Comparison of ENCODE assay signal across 22 cellular contexts in genomic region chr10:130193033-130193432, GRCh38. TPM values are rescaled to one million over a fixed set of nuclear protein-coding genes. Genes with fewer than 3 reads are reported as not detected.
DNase-seq lines count a peak whose midpoint lies in the region; ATAC-seq, FAIRE-seq and TF ChIP-seq lines count a peak whose summit lies in the region.
"Had no signal": no experiment of that assay in that cellular context is flagged by ENCODE, and none has a peak within 500 bp of the region (broad histone marks: within the 10 kb centered on the region; RNA-seq: fewer than 3 reads in every experiment).

No MANE protein-coding gene starts in this region.

- no peak overlapping the region for H2AK5ac ChIP-seq in H1 (ENCODE audit: low read depth, low read length)
- H2AK5ac ChIP-seq in neuronal stem cell (ENCODE audit: low read depth, low read length), result no peak overlapping the region

- no peak overlapping the region for H3K18ac ChIP-seq in H1 (ENCODE audit: extremely low read depth, low read length)
- no peak overlapping the region for H3K18ac ChIP-seq in neuronal stem cell (ENCODE audit: low read length)

- TF ChIP-seq RAD21 in HepG2 (CRISPR knock-in tag; IDR thresholded peaks at IDR 0.05) (no peak), H1 (IDR thresholded peaks at IDR 0.05 in 1 of 2, conservative IDR thresholded peaks at IDR 0.05 in 1 of 2; ENCODE audit: low read depth in 2 of 2, low read length in 2 of 2) (no peak)

- H3K14ac ChIP-seq in H1 (ENCODE audit: insufficient read length) (no peak overlapping the region), neuronal stem cell (ENCODE audit: low read length) (no peak overlapping the region)

- no peak overlapping the region for H2BK12ac ChIP-seq in H1 (ENCODE audit: low read depth, low read length)
- peak overlapping the region; percentile 7 for H2BK12ac ChIP-seq in neuronal stem cell (ENCODE audit: low read length)

- no peak for DNase-seq in HepG2 (ENCODE audit: low spot score)
- no peak for DNase-seq in right lobe of liver
- no peak for DNase-seq in H1 (ENCODE audit: low read depth in 1 of 2, low spot score in 2 of 2)
- no peak for DNase-seq in neuronal stem cell (ENCODE audit: low spot score)
- no peak for DNase-seq in stimulated activated CD4-positive, alpha-beta T cell treated with anti-CD3 and anti-CD28 coated beads, Interleukin-4, amount 100 ng/mL, for 4 hours
- DNase-seq in SKM-1 (lab: John Stamatoyannopoulos, UW; ENCODE audit: unreplicated experiment), result no peak
- no peak for DNase-seq in COLO668 (lab: John Stamatoyannopoulos, UW; ENCODE audit: unreplicated experiment)
- DNase-seq: CD4-positive, CD25-positive, alpha-beta regulatory T cell; CD8-positive, alpha-beta T cell; DMS53; DMS79 treated with DMSO at 0.1 percent for 48 hours; GF-D8; GM23248; HFFc6 had no signal

- intact Hi-C loops in HepG2 (cut with micrococcal nuclease; ENCODE audit: unreplicated experiment), result no loop called here
- intact Hi-C loops in right lobe of liver (cut with DNase I), result no loop called here

- no peak for ATAC-seq in HepG2
- ATAC-seq in right lobe of liver, result no peak
- no peak for ATAC-seq in stimulated activated memory B cell treated with anti-CD40 and anti-IgM and Interleukin-4, amounts not matched to agents 10 μg/mL and 1 μg/mL and 100 μg/mL, for 72 hours
- ATAC-seq: CD8-positive, alpha-beta T cell had no signal

- no peak overlapping the region for H3K27ac Mint-ChIP-seq in stimulated activated memory B cell treated with anti-CD40 and anti-IgM and Interleukin-4, amounts not matched to agents 10 μg/mL and 1 μg/mL and 100 μg/mL, for 72 hours
- H3K27ac Mint-ChIP-seq: B cell; CD4-positive, CD25-positive, alpha-beta regulatory T cell; CD8-positive, alpha-beta T cell; HFFc6 had no signal

- in situ Hi-C loops in HepG2 (cut with HindIII; ENCODE audit: extremely low pct_ligation_motif_present, low pct_unique_long_range_greater_than_20kb), result loop anchor here (25.0 kb wide), 1 partner anchor 1694 kb away; no protein-coding TSS in a partner anchor

- no peaks in the 10 kb centered on the region for H3K36me3 ChIP-seq in HepG2 (replicated peaks in 1 of 2; ENCODE audit: control insufficient read depth in 1 of 2, insufficient read depth in 2 of 2, low read length in 2 of 2)
- no peaks in the 10 kb centered on the region for H3K36me3 ChIP-seq in right lobe of liver
- no peaks in the 10 kb centered on the region; a peak in 1 of 8 replicates for H3K36me3 ChIP-seq in H1 (ENCODE audit: control insufficient read depth in 2 of 4, insufficient read depth in 4 of 4, low read length in 3 of 4)
- H3K36me3 ChIP-seq in neuronal stem cell (replicated peaks in 1 of 2; ENCODE audit: control insufficient read depth in 2 of 2, insufficient read depth in 2 of 2, low read length in 2 of 2), result peaks cover 3 to 9% of the 10 kb centered on the region in 2 donors
- H3K36me3 ChIP-seq: HAP-1 had no signal

- TF ChIP-seq CTCF in HepG2 (CRISPR knock-in tag; IDR thresholded peaks at IDR 0.05) (no peak), right lobe of liver (IDR thresholded peaks at IDR 0.05) (no peak), H1 (IDR thresholded peaks at IDR 0.05; ENCODE audit: control extremely low read depth in 1 of 3, insufficient read depth in 1 of 3, low read depth in 1 of 3, low read length in 3 of 3) (no peak)

- no peaks in the 10 kb centered on the region for H3K4me1 ChIP-seq in HepG2 (ENCODE audit: insufficient read depth, low read length)
- peaks cover 0 to 5% (median 0%) of the 10 kb centered on the region in 4 donors for H3K4me1 ChIP-seq in right lobe of liver
- peaks cover 0 to 4% (median 3%) of the 10 kb centered on the region in 4 experiments; a peak in 2 of 7 replicates for H3K4me1 ChIP-seq in H1 (replicated peaks in 1 of 4; ENCODE audit: control insufficient read depth in 3 of 4, insufficient read depth in 4 of 4, low read length in 3 of 4)
- peaks cover 0 to 12% of the 10 kb centered on the region in 2 donors for H3K4me1 ChIP-seq in neuronal stem cell (ENCODE audit: control insufficient read depth in 2 of 2, insufficient read depth in 1 of 2, low read depth in 1 of 2, low read length in 2 of 2)

- H3K23me2 ChIP-seq in H1 (ENCODE audit: low read depth, low read length), result peaks cover 5% of the 10 kb centered on the region; the same call in 1 of the 2 replicates

- no peaks in the 10 kb centered on the region for H3K79me1 ChIP-seq in H1 (ENCODE audit: low read depth, low read length)
- no peaks in the 10 kb centered on the region for H3K79me1 ChIP-seq in neuronal stem cell (ENCODE audit: low read depth, low read length)

- H3K23ac ChIP-seq in H1 (ENCODE audit: insufficient read length) (no peak overlapping the region), neuronal stem cell (ENCODE audit: low read depth, low read length, poor library complexity) (no peak overlapping the region)

- H2BK20ac ChIP-seq in H1 (ENCODE audit: low read length), result no peak overlapping the region

- no peak overlapping the region for H4K91ac ChIP-seq in H1 (replicated peaks; ENCODE audit: insufficient read length, low read length)
- H4K91ac ChIP-seq in neuronal stem cell (ENCODE audit: low read depth, low read length, poor library complexity), result no peak overlapping the region

- H3K27me3 Mint-ChIP-seq in stimulated activated memory B cell treated with anti-CD40 and anti-IgM and Interleukin-4, amounts not matched to agents 10 μg/mL and 1 μg/mL and 100 μg/mL, for 72 hours, result peaks cover 31% of the 10 kb centered on the region
- H3K27me3 Mint-ChIP-seq: CD4-positive, CD25-positive, alpha-beta regulatory T cell had no signal

- TF ChIP-seq POLR2A in HepG2 (IDR thresholded peaks at IDR 0.05; ENCODE audit: insufficient read depth in 1 of 2, low read depth in 2 of 2, low read length in 2 of 2) (no peak), right lobe of liver (IDR thresholded peaks at IDR 0.05) (no peak), H1 (IDR thresholded peaks at IDR 0.05; ENCODE audit: control extremely low read depth in 1 of 2, low read depth in 2 of 2, low read length in 2 of 2) (no peak)

- FAIRE-seq in HepG2 (lab: Jason Lieb, UNC) (no peak), H1 (lab: Jason Lieb, UNC) (no peak)
- FAIRE-seq: A204.1, GM12891 had no signal

- POLR2A ChIA-PET in HepG2 (lab: Yijun Ruan, JAX) (no interaction called here), H1 (lab: Charles Lee; ENCODE audit: partially characterized antibody) (no interaction called here)

- no peaks in the 10 kb centered on the region for H3K79me2 ChIP-seq in HepG2 (ENCODE audit: insufficient read depth, low read length)
- no peaks in the 10 kb centered on the region for H3K79me2 ChIP-seq in H1 (ENCODE audit: control insufficient read depth in 1 of 2, insufficient read depth in 2 of 2, low read length in 2 of 2)

- H2BK120ac ChIP-seq in H1 (replicated peaks; ENCODE audit: low read depth, low read length), result no peak overlapping the region
- no peak overlapping the region for H2BK120ac ChIP-seq in neuronal stem cell (ENCODE audit: low read depth, low read length)

- H3K36me3 Mint-ChIP-seq in stimulated activated memory B cell treated with anti-CD40 and anti-IgM and Interleukin-4, amounts not matched to agents 10 μg/mL and 1 μg/mL and 100 μg/mL, for 72 hours, result peaks cover 32% of the 10 kb centered on the region
- H3K36me3 Mint-ChIP-seq: CD4-positive, CD25-positive, alpha-beta regulatory T cell had no signal

- no peak overlapping the region for H3K56ac ChIP-seq in H1 (replicated peaks; ENCODE audit: insufficient read length, low read depth, low read length)

- H3K4me2 ChIP-seq in HepG2 (ENCODE audit: low read depth, low read length), result no peak overlapping the region
- H3K4me2 ChIP-seq in H1 (ENCODE audit: insufficient read depth in 1 of 2, low read depth in 2 of 2, low read length in 2 of 2), result no peak overlapping the region
- H3K4me2 ChIP-seq in neuronal stem cell (ENCODE audit: insufficient read depth, low read length, poor library complexity, severe bottlenecking), result no peak overlapping the region
- H3K4me2 ChIP-seq: BLaER1 had no signal

- H3K9me3 Mint-ChIP-seq in stimulated activated memory B cell treated with anti-CD40 and anti-IgM and Interleukin-4, amounts not matched to agents 10 μg/mL and 1 μg/mL and 100 μg/mL, for 72 hours, result no peaks in the 10 kb centered on the region
- H3K9me3 Mint-ChIP-seq: CD8-positive, alpha-beta T cell; HFFc6 had no signal

- no peak overlapping the region for H3K4me3 ChIP-seq in HepG2 (replicated peaks in 1 of 3; ENCODE audit: insufficient read depth in 1 of 3, low read depth in 2 of 3, low read length in 3 of 3)
- H3K4me3 ChIP-seq in right lobe of liver, result no peak overlapping the region
- H3K4me3 ChIP-seq in H1 (ENCODE audit: extremely low read depth in 1 of 4, insufficient read depth in 2 of 4, low read depth in 3 of 4, low read length in 4 of 4), result no peak overlapping the region
- peak overlapping the region in 1 of 2 donors; percentile 14 for H3K4me3 ChIP-seq in neuronal stem cell (ENCODE audit: low read length in 2 of 2)
- H3K4me3 ChIP-seq: BLaER1, GM23248, HAP-1 had no signal

- H3K9me3 ChIP-seq in HepG2 (ENCODE audit: low read length), result no peaks in the 10 kb centered on the region
- H3K9me3 ChIP-seq in right lobe of liver, result no peaks in the 10 kb centered on the region
- H3K9me3 ChIP-seq in H1 (ENCODE audit: insufficient read depth in 2 of 2, low read depth in 1 of 2, low read length in 1 of 2), result peaks cover 0 to 9% of the 10 kb centered on the region in 2 experiments; a peak in 1 of 4 replicates
- peaks cover 0 to 2% of the 10 kb centered on the region in 2 donors for H3K9me3 ChIP-seq in neuronal stem cell (replicated peaks in 1 of 2; ENCODE audit: control insufficient read depth in 2 of 2, insufficient read depth in 1 of 2, low read depth in 1 of 2, low read length in 2 of 2)
- H3K9me3 ChIP-seq: BLaER1, HAP-1 had no signal

- H4K8ac ChIP-seq in H1 (ENCODE audit: extremely low read depth, insufficient read depth, low read length) (no peak overlapping the region), neuronal stem cell (ENCODE audit: low read depth, low read length) (no peak overlapping the region)

- H2AFZ ChIP-seq in HepG2 (ENCODE audit: low read length) (no peak overlapping the region), H1 (ENCODE audit: low read length) (no peak overlapping the region), neuronal stem cell (ENCODE audit: low read length) (no peak overlapping the region)
- H2AFZ ChIP-seq: GM23248 had no signal

- no peak overlapping the region for H2BK15ac ChIP-seq in H1 (ENCODE audit: low read length)
- H2BK15ac ChIP-seq in neuronal stem cell (ENCODE audit: low read length), result no peak overlapping the region

- TF ChIP-seq EP300 in HepG2 (IDR thresholded peaks at IDR 0.05; ENCODE audit: low read depth in 2 of 2, low read length in 2 of 2) (no peak), HepG2 (CRISPR knock-in tag; IDR thresholded peaks at IDR 0.05; ENCODE audit: borderline replicate concordance) (no peak), H1 (IDR thresholded peaks at IDR 0.05; ENCODE audit: borderline replicate concordance in 1 of 2, low read depth in 2 of 2, low read length in 2 of 2) (no peak)

- no TSS peak for BruUV-seq in HepG2 (replicated peaks; lab: Mats Ljungman, UMichigan)

- H3K4me3 Mint-ChIP-seq in stimulated activated memory B cell treated with anti-CD40 and anti-IgM and Interleukin-4, amounts not matched to agents 10 μg/mL and 1 μg/mL and 100 μg/mL, for 72 hours, result no peak overlapping the region
- H3K4me3 Mint-ChIP-seq: B cell; CD4-positive, CD25-positive, alpha-beta regulatory T cell; CD8-positive, alpha-beta T cell; HFFc6 had no signal

- H3K9ac ChIP-seq in HepG2 (ENCODE audit: insufficient read depth, low read depth, low read length) (no peak overlapping the region), H1 (replicated peaks in 1 of 4; ENCODE audit: extremely low read depth in 1 of 4, low read depth in 3 of 4, low read length in 3 of 4) (no peak overlapping the region), neuronal stem cell (ENCODE audit: low read depth, low read length, poor library complexity) (no peak overlapping the region)
- H3K9ac ChIP-seq: BLaER1, GM23248 had no signal

- H2BK5ac ChIP-seq in H1 (ENCODE audit: low read depth, low read length) (no peak overlapping the region), neuronal stem cell (ENCODE audit: low read length) (no peak overlapping the region)

- H3K4ac ChIP-seq in H1 (replicated peaks; ENCODE audit: insufficient read length, low read depth, low read length), result peak overlapping the region; percentile 21
- H3K4ac ChIP-seq in neuronal stem cell (ENCODE audit: low read length), result no peak overlapping the region

- no peak overlapping the region for H4K5ac ChIP-seq in H1 (ENCODE audit: insufficient read length, low read depth, low read length)

- peaks cover 13% of the 10 kb centered on the region for H3K4me1 Mint-ChIP-seq in stimulated activated memory B cell treated with anti-CD40 and anti-IgM and Interleukin-4, amounts not matched to agents 10 μg/mL and 1 μg/mL and 100 μg/mL, for 72 hours

- H4K20me1 ChIP-seq in HepG2 (ENCODE audit: insufficient read depth, low read length) (no peaks in the 10 kb centered on the region), H1 (replicated peaks in 1 of 2; ENCODE audit: control insufficient read depth in 1 of 2, insufficient read depth in 2 of 2, low read length in 2 of 2) (peaks cover 0 to 4% of the 10 kb centered on the region in 2 experiments)
- H4K20me1 ChIP-seq: BLaER1 had no signal

- CTCF ChIA-PET in HepG2 (lab: Yijun Ruan, JAX; ENCODE audit: low intra/inter-chr PET ratio, low total read pairs) (no interaction called here), H1 (lab: Charles Lee; ENCODE audit: partially characterized antibody) (no interaction called here)

- no peak overlapping the region for H3K27ac ChIP-seq in HepG2 (ENCODE audit: extremely low read length, insufficient read depth, low read length)
- H3K27ac ChIP-seq in right lobe of liver, result no peak overlapping the region
- H3K27ac ChIP-seq in H1 (ENCODE audit: low read depth, low read length), result no peak overlapping the region
- H3K27ac ChIP-seq in neuronal stem cell (replicated peaks; ENCODE audit: low read length), result no peak overlapping the region
- H3K27ac ChIP-seq: 22Rv1, BLaER1, C4-2B, GM23248 had no signal

- H3K27me3 ChIP-seq in HepG2 (ENCODE audit: control insufficient read depth in 1 of 2, insufficient read depth in 2 of 2, low read length in 2 of 2) (no peaks in the 10 kb centered on the region), right lobe of liver (no peaks in the 10 kb centered on the region), H1 (replicated peaks in 1 of 4; ENCODE audit: control insufficient read depth in 3 of 4, extremely low read depth in 1 of 4, insufficient read depth in 3 of 4, low read length in 3 of 4) (no peaks in the 10 kb centered on the region), neuronal stem cell (ENCODE audit: control insufficient read depth in 3 of 3, insufficient read depth in 3 of 3, low read depth in 1 of 3, low read length in 3 of 3) (no peaks in the 10 kb centered on the region)
- H3K27me3 ChIP-seq: BLaER1 had no signal

- WGBS in HepG2 (ENCODE audit: low lambda C conversion rate), result 92% methylated on average over 2 of the region's 5 CpGs
- WGBS in right lobe of liver (ENCODE audit: insufficient coverage, low coverage, low lambda C conversion rate, missing lambda C conversion rate), result 89% methylated on average over 2 of the region's 5 CpGs
- WGBS in H1 (ENCODE audit: extremely low coverage in 1 of 2, insufficient coverage in 1 of 2, insufficient read length in 1 of 2, insufficient replicate concordance in 2 of 2, low coverage in 1 of 2, low lambda C conversion rate in 2 of 2, missing lambda C conversion rate in 1 of 2), 2 experiments, result 89% methylated on average over 5 of the region's 5 CpGs; no CpG with 5 or more reads in 1 of the 2 experiments
- no CpG with 5 or more reads among the region's 5 CpGs for WGBS in neuronal stem cell (ENCODE audit: extremely low coverage in 2 of 2, insufficient read length in 2 of 2, insufficient replicate concordance in 1 of 2), 2 donors

RNA-seq across cellular contexts. Expression of gene GLRX3, which starts 56.8 kb away (rescaled TPM):
- 135 and 185 TPM in 2 replicates for total RNA-seq in HepG2 (2016; rRNA removed; fragmentation: Illumina TruSeq; extraction: Trizol)
- total RNA-seq in HepG2 (2016; cell fraction: cytosol; rRNA removed; fragmentation: Illumina TruSeq; extraction: Trizol; ENCODE audit: low read depth), result 53.2 and 56.2 TPM in 2 replicates
- total RNA-seq in HepG2 (2016; cell fraction: insoluble cytoplasmic fraction; rRNA removed; fragmentation: Illumina TruSeq; extraction: Trizol), result 139 and 200 TPM in 2 replicates
- 74.0 and 76.4 TPM in 2 replicates for total RNA-seq in HepG2 (2016; cell fraction: membrane; rRNA removed; fragmentation: Illumina TruSeq; extraction: Trizol)
- 50.5 and 57.7 TPM in 2 replicates for total RNA-seq in HepG2 (2016; cell fraction: nucleus; rRNA removed; fragmentation: Illumina TruSeq; extraction: Trizol)
- polyA plus RNA-seq in HepG2 (2011; rRNA removed), result 67.1 and 91.4 TPM in 2 replicates
- 51.8 and 58.2 TPM in 2 replicates for polyA plus RNA-seq in HepG2 (2011; cell fraction: cytosol; rRNA removed)
- 29.6 and 40.4 TPM in 2 replicates for polyA plus RNA-seq in HepG2 (2011; cell fraction: nucleus; rRNA removed)
- polyA plus RNA-seq in HepG2 (2012), result 91.5 and 92.8 TPM in 2 replicates
- polyA plus RNA-seq in HepG2 (2016; cell fraction: cytosol; fragmentation: Illumina TruSeq; extraction: Trizol; ENCODE audit: low read depth), result 52.7 and 54.0 TPM in 2 replicates
- polyA plus RNA-seq in HepG2 (2016; cell fraction: insoluble cytoplasmic fraction; fragmentation: Illumina TruSeq; extraction: Trizol; ENCODE audit: low read depth), result 190 and 206 TPM in 2 replicates
- 63.1 and 66.1 TPM in 2 replicates for polyA plus RNA-seq in HepG2 (2016; cell fraction: membrane; fragmentation: Illumina TruSeq; extraction: Trizol; ENCODE audit: low read depth)
- polyA plus RNA-seq in HepG2 (2016; cell fraction: nucleus; fragmentation: Illumina TruSeq; extraction: Trizol; ENCODE audit: insufficient read depth, low read depth), result 81.2 and 94.4 TPM in 2 replicates
- polyA minus RNA-seq in HepG2 (2011; rRNA and poly(A)+ RNA removed; ENCODE audit: low replicate concordance), result 14.1 and 28.5 TPM in 2 replicates
- 29.1 and 30.6 TPM in 2 replicates for polyA minus RNA-seq in HepG2 (2011; cell fraction: cytosol; rRNA and poly(A)+ RNA removed)
- 48.8 and 52.1 TPM in 2 replicates for polyA minus RNA-seq in HepG2 (2011; cell fraction: nucleus; rRNA and poly(A)+ RNA removed)
- total RNA-seq in right lobe of liver, result 10 to 100 TPM; 23.5 to 50.6 (median 33.4) TPM
- total RNA-seq in H1 (2021; fragmentation: NEBNext Ultra II Directional; extraction: Animal tissue kit (Norgen Biotek cat#: 25700)), result 155 and 157 TPM in 2 replicates
- polyA plus RNA-seq in H1 (2011; rRNA removed), result 55.3 and 59.9 TPM in 2 replicates
- polyA plus RNA-seq in H1 (2011; cell fraction: cytosol; rRNA removed), result 113 TPM
- polyA plus RNA-seq in H1 (2011; cell fraction: nucleus; rRNA removed), result 44.4 TPM
- polyA plus RNA-seq in H1 (2012, experiment 1 of 2), result 94.4 to 129 TPM (median 119 TPM) in 4 replicates
- 86.2 TPM for polyA plus RNA-seq in H1 (2012, experiment 2 of 2)
- polyA plus RNA-seq in H1 (2013, experiment 1 of 2), result 156 TPM
- polyA plus RNA-seq in H1 (2013, experiment 2 of 2), result 155 TPM
- 30.9 and 38.9 TPM in 2 replicates for polyA minus RNA-seq in H1 (2011; rRNA and poly(A)+ RNA removed)
- 26.2 TPM for polyA minus RNA-seq in H1 (2011; cell fraction: cytosol; rRNA and poly(A)+ RNA removed)
- polyA minus RNA-seq in H1 (2011; cell fraction: nucleus; rRNA and poly(A)+ RNA removed), result 22.6 TPM
- 124 TPM for polyA plus RNA-seq in neuronal stem cell (2013, experiment 1 of 2)
- 125 TPM for polyA plus RNA-seq in neuronal stem cell (2013, experiment 2 of 2)
